28 cellular contexts compared by ENCODE assay signal in genomic region chr17:72107100-72107499, GRCh38. TPM values are rescaled to one million over a fixed set of nuclear protein-coding genes. Genes with fewer than 3 reads are reported as not detected.
"Had no signal": no experiment of that assay in that cellular context is flagged by ENCODE, and none has a peak within 500 bp of the region (broad histone marks: within the 10 kb centered on the region; RNA-seq: fewer than 3 reads in every experiment).

No MANE protein-coding gene starts in this region.

- ATAC-seq: activated CD4-positive, alpha-beta T cell treated with anti-CD3 and anti-CD28 coated beads for 36 hours; activated CD8-positive, alpha-beta memory T cell treated with anti-CD3 and anti-CD28 coated beads, Interleukin-2, amount 10 ng/mL, durations not matched to agents 7 days and 5 days; activated CD8-positive, alpha-beta T cell treated with anti-CD3 and anti-CD28 coated beads, Interleukin-2, amount 10 ng/mL, durations not matched to agents 7 days and 5 days; activated naive CD8-positive, alpha-beta T cell treated with anti-CD3 and anti-CD28 coated beads, Interleukin-2, amount 50 U/mL, for 24 hours; gastroesophageal sphincter; left colon; sciatic nerve; stimulated activated naive CD8-positive, alpha-beta T cell treated with anti-CD3 and anti-CD28 coated beads, Interleukin-15, Interleukin-2, amounts not matched to agents 100 U/mL and 50 U/mL, for 24 hours had no signal

- H3K36me3 ChIP-seq: gastroesophageal sphincter, upper lobe of left lung had no signal

- H3K27ac ChIP-seq: coronary artery, dorsolateral prefrontal cortex, gastroesophageal sphincter, upper lobe of left lung had no signal

- H3K36me3 Mint-ChIP-seq: activated CD8-positive, alpha-beta memory T cell treated with anti-CD3 and anti-CD28 coated beads, Interleukin-2, amount 10 ng/mL, durations not matched to agents 7 days and 5 days; activated naive CD4-positive, alpha-beta T cell treated with anti-CD3 and anti-CD28 coated beads, Interleukin-2, amount 50 U/mL, for 24 hours; mesothelial cell of epicardium; naive B cell had no signal

- H3K4me3 ChIP-seq: coronary artery, dorsolateral prefrontal cortex, gastroesophageal sphincter, skin epidermis, upper lobe of left lung had no signal

- H3K27ac Mint-ChIP-seq: activated CD4-positive, alpha-beta T cell treated with anti-CD3 and anti-CD28 coated beads for 36 hours; activated CD8-positive, alpha-beta memory T cell treated with anti-CD3 and anti-CD28 coated beads, Interleukin-2, amount 10 ng/mL, durations not matched to agents 7 days and 5 days; activated CD8-positive, alpha-beta T cell treated with anti-CD3 and anti-CD28 coated beads, Interleukin-2, amount 10 ng/mL, durations not matched to agents 7 days and 5 days; activated naive CD4-positive, alpha-beta T cell treated with anti-CD3 and anti-CD28 coated beads, Interleukin-2, amount 50 U/mL, for 24 hours; activated naive CD8-positive, alpha-beta T cell treated with anti-CD3 and anti-CD28 coated beads, Interleukin-2, amount 50 U/mL, for 24 hours; activated T-helper 2 cell treated with anti-CD3 and anti-CD28 coated beads, Interferon-gamma antibody, Interleukin-2, Interleukin-4, amounts not matched to agents 10 μg/mL and 5 μg/mL and 100 μg/mL, durations not matched to agents 14 hours and 24 hours and 36 hours; mesothelial cell of epicardium; naive B cell; T-helper 2 cell treated with Interferon-gamma antibody and Interleukin-4, amounts not matched to agents 5 μg/mL and 100 μg/mL, for 36 hours had no signal

- H3K9me3 ChIP-seq: gastroesophageal sphincter, upper lobe of left lung had no signal

- H3K4me1 Mint-ChIP-seq: activated CD4-positive, alpha-beta T cell treated with anti-CD3 and anti-CD28 coated beads for 36 hours; activated CD8-positive, alpha-beta memory T cell treated with anti-CD3 and anti-CD28 coated beads, Interleukin-2, amount 10 ng/mL, durations not matched to agents 7 days and 5 days; activated naive CD4-positive, alpha-beta T cell treated with anti-CD3 and anti-CD28 coated beads, Interleukin-2, amount 50 U/mL, for 24 hours; activated naive CD8-positive, alpha-beta T cell treated with anti-CD3 and anti-CD28 coated beads, Interleukin-2, amount 50 U/mL, for 24 hours; naive B cell had no signal

- H3K9me3 Mint-ChIP-seq: activated naive CD8-positive, alpha-beta T cell treated with anti-CD3 and anti-CD28 coated beads, Interleukin-2, amount 50 U/mL, for 24 hours; activated T-helper 2 cell treated with anti-CD3 and anti-CD28 coated beads, Interferon-gamma antibody, Interleukin-2, Interleukin-4, amounts not matched to agents 10 μg/mL and 5 μg/mL and 100 μg/mL, durations not matched to agents 14 hours and 24 hours and 36 hours; mesothelial cell of epicardium; T-helper 2 cell treated with Interferon-gamma antibody and Interleukin-4, amounts not matched to agents 5 μg/mL and 100 μg/mL, for 36 hours had no signal

- DNase-seq: activated CD4-positive, alpha-beta T cell treated with anti-CD3 and anti-CD28 coated beads for 36 hours; activated CD4-positive, CD25-positive, alpha-beta regulatory T cell; activated CD8-positive, alpha-beta memory T cell treated with anti-CD3 and anti-CD28 coated beads, Interleukin-2, amount 10 ng/mL, durations not matched to agents 7 days and 5 days; activated CD8-positive, alpha-beta T cell treated with anti-CD3 and anti-CD28 coated beads, Interleukin-2, amount 10 ng/mL, durations not matched to agents 7 days and 5 days; activated naive CD8-positive, alpha-beta T cell treated with anti-CD3 and anti-CD28 coated beads, Interleukin-2, amount 50 U/mL, for 24 hours; activated T-cell treated with anti-CD3 and anti-CD28 coated beads, Interleukin-2, amount 50 U/mL, for 48 hours; amygdala; dorsolateral prefrontal cortex; effector memory CD4-positive, alpha-beta T cell; head of caudate nucleus; hippocampal formation; kidney; left colon; mammary epithelial cell; naive B cell; stimulated activated CD4-positive, alpha-beta T cell treated with anti-CD3 and anti-CD28 coated beads, Interleukin-12 subunit alpha, Interleukin-12 subunit beta, amount 100 ng/mL, for 4 hours; stimulated activated CD4-positive, alpha-beta T cell treated with anti-CD3 and anti-CD28 coated beads, Interleukin-4, amount 100 ng/mL, for 1 hour; stimulated activated naive CD8-positive, alpha-beta T cell treated with anti-CD3 and anti-CD28 coated beads, Interleukin-15, Interleukin-2, amounts not matched to agents 100 U/mL and 50 U/mL, for 24 hours; T-helper 1 cell; upper lobe of left lung had no signal

- H3K4me3 Mint-ChIP-seq: activated CD4-positive, alpha-beta T cell treated with anti-CD3 and anti-CD28 coated beads for 36 hours; activated CD8-positive, alpha-beta memory T cell treated with anti-CD3 and anti-CD28 coated beads, Interleukin-2, amount 10 ng/mL, durations not matched to agents 7 days and 5 days; activated CD8-positive, alpha-beta T cell treated with anti-CD3 and anti-CD28 coated beads, Interleukin-2, amount 10 ng/mL, durations not matched to agents 7 days and 5 days; activated naive CD4-positive, alpha-beta T cell treated with anti-CD3 and anti-CD28 coated beads, Interleukin-2, amount 50 U/mL, for 24 hours; activated naive CD8-positive, alpha-beta T cell treated with anti-CD3 and anti-CD28 coated beads, Interleukin-2, amount 50 U/mL, for 24 hours; mesothelial cell of epicardium; naive B cell; T-helper 2 cell treated with Interferon-gamma antibody and Interleukin-4, amounts not matched to agents 5 μg/mL and 100 μg/mL, for 36 hours had no signal

- H3K27me3 Mint-ChIP-seq: activated CD8-positive, alpha-beta memory T cell treated with anti-CD3 and anti-CD28 coated beads, Interleukin-2, amount 10 ng/mL, durations not matched to agents 7 days and 5 days had no signal

- H3K4me1 ChIP-seq: gastroesophageal sphincter, upper lobe of left lung had no signal

RNA-seq across cellular contexts. Expression of gene SOX9, which starts 13.7 kb away (rescaled TPM):
- total RNA-seq: activated CD4-positive, alpha-beta T cell treated with anti-CD3 and anti-CD28 coated beads for 36 hours; activated CD8-positive, alpha-beta memory T cell treated with anti-CD3 and anti-CD28 coated beads, Interleukin-2, amount 10 ng/mL, durations not matched to agents 7 days and 5 days; activated CD8-positive, alpha-beta T cell treated with anti-CD3 and anti-CD28 coated beads, Interleukin-2, amount 10 ng/mL, durations not matched to agents 7 days and 5 days; activated T-helper 2 cell treated with anti-CD3 and anti-CD28 coated beads, Interferon-gamma antibody, Interleukin-2, Interleukin-4, amounts not matched to agents 10 μg/mL and 5 μg/mL and 100 μg/mL, durations not matched to agents 14 hours and 24 hours and 36 hours had no signal
